ENCODE assay signal across 1 cellular context in the genomic region with DNA sequence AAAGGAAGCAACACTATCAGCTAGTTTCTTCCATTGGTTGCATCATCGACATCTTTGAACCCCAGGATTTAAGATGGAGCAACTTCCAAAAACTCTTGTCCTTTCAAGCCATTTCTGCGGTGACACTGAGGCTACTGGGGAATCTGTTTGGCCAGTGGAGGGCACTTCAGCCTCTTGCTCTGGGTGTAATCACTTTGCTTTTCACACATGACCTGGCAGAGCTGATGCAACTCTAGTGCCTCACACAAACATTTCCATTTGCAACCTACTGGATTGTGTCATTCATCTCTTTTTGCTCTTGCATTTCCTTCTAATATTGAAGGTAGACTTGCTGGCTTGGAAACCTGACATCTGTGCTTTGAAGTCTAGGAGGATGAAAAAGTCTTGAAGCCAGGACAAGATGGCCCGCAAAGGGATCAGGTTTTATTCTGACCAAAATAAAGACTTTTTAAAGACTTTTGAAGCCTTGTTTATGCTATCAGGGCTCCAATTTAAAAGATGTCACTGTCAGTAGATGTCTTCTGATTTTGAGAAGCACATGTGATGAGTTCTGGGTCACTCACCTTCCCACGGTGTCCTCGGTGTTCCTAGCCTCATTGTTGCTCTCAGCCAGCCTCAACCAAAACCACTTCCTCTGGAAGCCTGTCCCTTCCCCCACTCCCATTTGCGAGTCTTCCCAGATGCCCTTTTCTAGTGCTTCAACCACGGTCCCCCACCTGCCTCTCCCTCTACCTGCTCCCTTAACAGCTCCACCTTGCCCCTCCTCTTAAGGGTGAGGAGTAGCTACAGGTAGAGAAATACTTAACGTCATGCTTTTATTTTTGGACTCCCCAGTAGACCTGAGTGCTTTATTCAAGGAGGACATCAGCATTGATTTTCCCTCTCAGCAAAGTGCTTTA.
TF ChIP-seq lines count a peak whose summit lies in the region.

No MANE protein-coding gene starts in this region.

TF ChIP-seq in HEK293, 187 proteins besides CTCF, POLR2A, EP300 and RAD21 (continued from another document):
- TF ChIP-seq ZNF350 (tag by site-specific recombination; IDR thresholded peaks at IDR 0.05) (no peak), ZNF692 (tag by site-specific recombination; IDR thresholded peaks at IDR 0.05) (peak; percentile 54; the same call in 1 of the 2 replicates), IKZF3 (tag by site-specific recombination; IDR thresholded peaks at IDR 0.05) (no peak), GLI4 (tag by site-specific recombination; IDR thresholded peaks at IDR 0.05) (no peak), ZNF791 (tag by site-specific recombination; IDR thresholded peaks at IDR 0.05) (no peak), ATF2 (tag by site-specific recombination; IDR thresholded peaks at IDR 0.05; ENCODE audit: low read depth) (peak; percentile 43; the same call in 1 of the 2 replicates), ZNF221 (tag by site-specific recombination; IDR thresholded peaks at IDR 0.05; ENCODE audit: borderline replicate concordance) (no peak), ZBTB1 (tag by site-specific recombination; IDR thresholded peaks at IDR 0.05) (no peak), ZNF416 (tag by site-specific recombination; IDR thresholded peaks at IDR 0.05) (no peak), KLF8 (tag by site-specific recombination; IDR thresholded peaks at IDR 0.05) (no peak), TSHZ1 (tag by site-specific recombination; IDR thresholded peaks at IDR 0.05; ENCODE audit: borderline replicate concordance) (no peak), ZBTB48 (tag by site-specific recombination; IDR thresholded peaks at IDR 0.05) (no peak), PRDM1 (tag by site-specific recombination; IDR thresholded peaks at IDR 0.05) (no peak), ZNF621 (tag by site-specific recombination; IDR thresholded peaks at IDR 0.05) (no peak), PRDM2 (tag by site-specific recombination; IDR thresholded peaks at IDR 0.05; ENCODE audit: borderline replicate concordance) (no peak), ZNF660 (tag by site-specific recombination; IDR thresholded peaks at IDR 0.05) (peak; percentile 71; the same call in 1 of the 2 replicates), ZNF37A (tag by site-specific recombination; IDR thresholded peaks at IDR 0.05) (no peak), ZNF777 (tag by site-specific recombination; IDR thresholded peaks at IDR 0.05; ENCODE audit: borderline replicate concordance) (no peak), ZNF518A (tag by site-specific recombination; conservative IDR thresholded peaks at IDR 0.05; ENCODE audit: low read depth) (peak; percentile 42; the same call in 1 of the 2 replicates), ZIC2 (tag by site-specific recombination; IDR thresholded peaks at IDR 0.05) (no peak)
- TF ChIP-seq, protein P1, sequence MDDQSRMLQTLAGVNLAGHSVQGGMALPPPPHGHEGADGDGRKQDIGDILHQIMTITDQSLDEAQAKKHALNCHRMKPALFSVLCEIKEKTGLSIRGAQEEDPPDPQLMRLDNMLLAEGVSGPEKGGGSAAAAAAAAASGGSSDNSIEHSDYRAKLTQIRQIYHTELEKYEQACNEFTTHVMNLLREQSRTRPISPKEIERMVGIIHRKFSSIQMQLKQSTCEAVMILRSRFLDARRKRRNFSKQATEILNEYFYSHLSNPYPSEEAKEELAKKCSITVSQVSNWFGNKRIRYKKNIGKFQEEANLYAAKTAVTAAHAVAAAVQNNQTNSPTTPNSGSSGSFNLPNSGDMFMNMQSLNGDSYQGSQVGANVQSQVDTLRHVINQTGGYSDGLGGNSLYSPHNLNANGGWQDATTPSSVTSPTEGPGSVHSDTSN (CRISPR knock-in tag; IDR thresholded peaks at IDR 0.05): no peak
- TF ChIP-seq, protein P2, sequence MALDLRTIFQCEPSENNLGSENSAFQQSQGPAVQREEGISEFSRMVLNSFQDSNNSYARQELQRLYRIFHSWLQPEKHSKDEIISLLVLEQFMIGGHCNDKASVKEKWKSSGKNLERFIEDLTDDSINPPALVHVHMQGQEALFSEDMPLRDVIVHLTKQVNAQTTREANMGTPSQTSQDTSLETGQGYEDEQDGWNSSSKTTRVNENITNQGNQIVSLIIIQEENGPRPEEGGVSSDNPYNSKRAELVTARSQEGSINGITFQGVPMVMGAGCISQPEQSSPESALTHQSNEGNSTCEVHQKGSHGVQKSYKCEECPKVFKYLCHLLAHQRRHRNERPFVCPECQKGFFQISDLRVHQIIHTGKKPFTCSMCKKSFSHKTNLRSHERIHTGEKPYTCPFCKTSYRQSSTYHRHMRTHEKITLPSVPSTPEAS (tag by site-specific recombination; IDR thresholded peaks at IDR 0.05): no peak
